ENCODE assay signal across 1 cellular context in genomic region chr3:167882057-167882667, GRCh38.
TF ChIP-seq lines count a peak whose summit lies in the region.

No MANE protein-coding gene starts in this region.

TF ChIP-seq in GM12878, 131 proteins besides CTCF, POLR2A, EP300 and RAD21 (continued from another document):
- TF ChIP-seq KDM1A (IDR thresholded peaks at IDR 0.05; ENCODE audit: borderline replicate concordance) = no peak
- TF ChIP-seq RBBP5 (conservative IDR thresholded peaks at IDR 0.05) = no peak
